Comparison of ENCODE assay signal across 1 cellular context in genomic region chr2:153819501-153819900, GRCh38.
TF ChIP-seq lines count a peak whose summit lies in the region.

No MANE protein-coding gene starts in this region.

TF ChIP-seq in WTC11, 78 proteins besides CTCF, POLR2A, EP300 and RAD21 (continued from another document):
- TF ChIP-seq ATF3 (CRISPR knock-in tag; conservative IDR thresholded peaks at IDR 0.05) (no peak), SMAD4 (CRISPR knock-in tag; IDR thresholded peaks at IDR 0.05) (no peak), MYBL2 (CRISPR knock-in tag; IDR thresholded peaks at IDR 0.05) (no peak)
